Comparison of ENCODE assay signal across 18 cellular contexts in genomic region chr4:912548-913279, GRCh38. TPM values are rescaled to one million over a fixed set of nuclear protein-coding genes. Genes with fewer than 3 reads are reported as not detected.
A peak's percentile ranks its signal among the peaks of the same experiment; 100 is the strongest.
DNase-seq lines count a peak whose midpoint lies in the region; ATAC-seq and FAIRE-seq lines count a peak whose summit lies in the region.
"Had no signal": no experiment of that assay in that cellular context is flagged by ENCODE, and none has a peak within 500 bp of the region (broad histone marks: within the 10 kb centered on the region; RNA-seq: fewer than 3 reads in every experiment).

No MANE protein-coding gene starts in this region.

- H3K9ac ChIP-seq in mucosa of rectum (ENCODE audit: low read depth in 1 of 2, low read length in 2 of 2), result no peak overlapping the region

- H3K27ac ChIP-seq in mucosa of rectum (ENCODE audit: low read depth in 2 of 2, low read length in 2 of 2), result peak overlapping the region; percentile 65 to 71
- no peak overlapping the region for H3K27ac ChIP-seq in aorta (ENCODE audit: low read depth in 1 of 2, low read length in 2 of 2)
- no peak overlapping the region for H3K27ac ChIP-seq in SJCRH30
- H3K27ac ChIP-seq: body of pancreas, gastroesophageal sphincter, HL-60, thoracic aorta had no signal

- H3K36me3 ChIP-seq in mucosa of rectum (ENCODE audit: control insufficient read depth in 2 of 2, insufficient read depth in 2 of 2, low read length in 2 of 2) (peaks cover 18 to 36% of the 10 kb centered on the region in 2 donors), aorta (ENCODE audit: control insufficient read depth in 1 of 2, insufficient read depth in 2 of 2, low read length in 1 of 2) (peaks cover 0 to 4% of the 10 kb centered on the region in 2 donors), SJCRH30 (peaks cover 23% of the 10 kb centered on the region)

- CTCF ChIA-PET in activated naive CD4-positive, alpha-beta T cell treated with anti-CD3 and anti-CD28 coated beads for 36 hours (lab: Charles Lee), result interaction anchor here (0.6 kb wide), 1 partner anchor 9 kb away, joined by 3 read pairs; no protein-coding TSS in a partner anchor

- H3K4me3 Mint-ChIP-seq in activated naive CD4-positive, alpha-beta T cell treated with anti-CD3 and anti-CD28 coated beads for 36 hours, result no peak overlapping the region

- H3K27ac Mint-ChIP-seq in activated naive CD4-positive, alpha-beta T cell treated with anti-CD3 and anti-CD28 coated beads for 36 hours, result no peak overlapping the region

- intact Hi-C loops in cardiac septum (cut with DNase I) (no loop called here), left ventricle myocardium superior (cut with micrococcal nuclease) (no loop called here), aorta (cut with DNase I) (no loop called here)
- intact Hi-C loops in activated naive CD4-positive, alpha-beta T cell treated with anti-CD3 and anti-CD28 coated beads for 36 hours (cut with micrococcal nuclease), result no loop called here

- no peaks in the 10 kb centered on the region for H3K9me3 ChIP-seq in mucosa of rectum (ENCODE audit: control insufficient read depth in 2 of 2, low read length in 2 of 2)
- no peaks in the 10 kb centered on the region for H3K9me3 ChIP-seq in aorta (ENCODE audit: control insufficient read depth, low read length)
- no peaks in the 10 kb centered on the region for H3K9me3 ChIP-seq in SJCRH30 (replicated peaks)
- H3K9me3 ChIP-seq: body of pancreas, gastroesophageal sphincter, thoracic aorta had no signal

- H3K36me3 Mint-ChIP-seq in activated naive CD4-positive, alpha-beta T cell treated with anti-CD3 and anti-CD28 coated beads for 36 hours (ENCODE audit: low read depth), result peaks cover 6% of the 10 kb centered on the region

- H3K27me3 Mint-ChIP-seq in activated naive CD4-positive, alpha-beta T cell treated with anti-CD3 and anti-CD28 coated beads for 36 hours (ENCODE audit: low read depth), result no peaks in the 10 kb centered on the region

- ATAC-seq in left ventricle myocardium superior, result no peak
- no peak for ATAC-seq in aorta (ENCODE audit: low FRiP score)
- ATAC-seq: body of pancreas, gastroesophageal sphincter had no signal

- peaks cover 3% of the 10 kb centered on the region for H3K9me3 Mint-ChIP-seq in activated naive CD4-positive, alpha-beta T cell treated with anti-CD3 and anti-CD28 coated beads for 36 hours

- peak; percentile 43 for DNase-seq in cardiac septum (ENCODE audit: low spot score)
- DNase-seq in left ventricle myocardium superior, result no peak
- DNase-seq in dermis microvascular lymphatic vessel endothelial cell (ENCODE audit: low read depth in 2 of 2), result peak; percentile 75 to 85
- DNase-seq in aorta, result peak; percentile 23 to 31
- no peak for DNase-seq in activated naive CD4-positive, alpha-beta T cell treated with anti-CD3 and anti-CD28 coated beads for 36 hours
- DNase-seq in SJCRH30, result no peak
- DNase-seq in RCC 7860 (ENCODE audit: low spot score), result no peak
- DNase-seq: activated CD4-positive, alpha-beta T cell treated with anti-CD3 and anti-CD28 coated beads, Interleukin-2, amount 50 U/mL, for 48 hours; activated gamma-delta T cell treated with Interleukin-2 at 50 U/mL for 16 hours; Kasumi-1; NCI-H510A treated with DMSO at 0.1 percent for 48 hours had no signal

- H3K4me3 ChIP-seq in mucosa of rectum (ENCODE audit: low read length in 2 of 2), result no peak overlapping the region
- no peak overlapping the region for H3K4me3 ChIP-seq in aorta (ENCODE audit: low read length in 2 of 2)
- no peak overlapping the region for H3K4me3 ChIP-seq in SJCRH30
- H3K4me3 ChIP-seq: body of pancreas, gastroesophageal sphincter, thoracic aorta had no signal

- H3K4me1 Mint-ChIP-seq in activated naive CD4-positive, alpha-beta T cell treated with anti-CD3 and anti-CD28 coated beads for 36 hours (ENCODE audit: low read depth), result peaks cover 29% of the 10 kb centered on the region

- H3K4me1 ChIP-seq in mucosa of rectum (ENCODE audit: control insufficient read depth in 2 of 2, insufficient read depth in 2 of 2, low read length in 2 of 2), result peaks cover 8 to 13% of the 10 kb centered on the region in 2 donors
- H3K4me1 ChIP-seq in aorta (ENCODE audit: control insufficient read depth in 1 of 2, insufficient read depth in 2 of 2, low read length in 2 of 2), result no peaks in the 10 kb centered on the region
- no peaks in the 10 kb centered on the region for H3K4me1 ChIP-seq in SJCRH30
- H3K4me1 ChIP-seq: body of pancreas had no signal

- FAIRE-seq in RCC 7860 (lab: Jason Lieb, UNC), result no peak
- FAIRE-seq: G401.6, GM12892 had no signal

- 81 to 84% methylated on average over 19 of the region's 19 CpGs for WGBS in aorta, 2 donors

- H3K27me3 ChIP-seq in mucosa of rectum (ENCODE audit: control insufficient read depth in 2 of 2, insufficient read depth in 2 of 2, low read length in 2 of 2), result no peaks in the 10 kb centered on the region
- H3K27me3 ChIP-seq in aorta (ENCODE audit: control insufficient read depth in 1 of 2, insufficient read depth in 2 of 2, low read length in 1 of 2), result no peaks in the 10 kb centered on the region
- H3K27me3 ChIP-seq in SJCRH30, result no peaks in the 10 kb centered on the region
- H3K27me3 ChIP-seq: body of pancreas, gastroesophageal sphincter had no signal

RNA-seq across cellular contexts. Expression of gene GAK, which starts 19.4 kb away (rescaled TPM):
- total RNA-seq in cardiac septum (36.1 TPM), left ventricle myocardium superior (29.7 TPM), dermis microvascular lymphatic vessel endothelial cell (45.1 and 77.1 TPM in 2 replicates), aorta (10 to 100 TPM; 90.8 to 98.0 TPM)
- polyA plus RNA-seq in aorta, result 100 to 1,000 TPM in 1 of 2 donors, 10 to 100 TPM in 1; 52.0 to 300 TPM
- total RNA-seq in activated naive CD4-positive, alpha-beta T cell treated with anti-CD3 and anti-CD28 coated beads for 36 hours, result 10 to 100 TPM; 87.6 to 96.8 TPM
- 74.2 and 81.1 TPM in 2 replicates for total RNA-seq in SJCRH30 (2014; rRNA removed; shearing (Covaris generic))

RNA-seq across cellular contexts. Expression of gene TMEM175, which starts 19.5 kb away (rescaled TPM):
- total RNA-seq in cardiac septum, result 22.7 TPM
- 19.8 TPM for total RNA-seq in left ventricle myocardium superior
- total RNA-seq in dermis microvascular lymphatic vessel endothelial cell, result 7.6 and 13.8 TPM in 2 replicates
- 10 to 100 TPM; 17.4 to 26.0 TPM for total RNA-seq in aorta
- polyA plus RNA-seq in aorta, result 10 to 100 TPM; 35.2 to 81.3 TPM
- 10 to 100 TPM; 13.9 to 15.8 TPM for total RNA-seq in activated naive CD4-positive, alpha-beta T cell treated with anti-CD3 and anti-CD28 coated beads for 36 hours
- total RNA-seq in SJCRH30 (2014; rRNA removed; shearing (Covaris generic)), result 4.3 and 6.8 TPM in 2 replicates

Comparison
In these comparisons a context has a peak if more than half of its experiments do, and no peak if none do; other contexts are left out.
1. DNase-seq: peak in cardiac septum (single experiment), dermis microvascular lymphatic vessel endothelial cell (2 of 2) and aorta (2 of 2); none in left ventricle myocardium superior (single experiment), activated naive CD4-positive, alpha-beta T cell treated with anti-CD3 and anti-CD28 coated beads for 36 hours (single experiment), SJCRH30 (0 of 2) and RCC 7860 (single experiment).
2. H3K27ac ChIP-seq: peak in mucosa of rectum (2 of 2); none in aorta (0 of 2) and SJCRH30 (single experiment).